1 cellular context compared by ENCODE assay signal in genomic region chr2:127625146-127625943, GRCh38.
TF ChIP-seq lines count a peak whose summit lies in the region.

No MANE protein-coding gene starts in this region.

TF ChIP-seq in IMR-90, 13 proteins besides CTCF, POLR2A, EP300 and RAD21:
- TF ChIP-seq FOS (IDR thresholded peaks at IDR 0.05; ENCODE audit: low read depth, low read length) (no peak), RCOR1 (IDR thresholded peaks at IDR 0.05; ENCODE audit: insufficient replicate concordance, low read length) (no peak), USF2 (IDR thresholded peaks at IDR 0.05; ENCODE audit: low read depth, low read length) (no peak), MAFK (IDR thresholded peaks at IDR 0.05; ENCODE audit: low read depth, low read length) (no peak), SMC3 (IDR thresholded peaks at IDR 0.05; ENCODE audit: low read depth, low read length) (no peak), BHLHE40 (IDR thresholded peaks at IDR 0.05; ENCODE audit: low read depth, low read length) (no peak), NFE2L2 (IDR thresholded peaks at IDR 0.05; ENCODE audit: low read depth, low read length) (no peak), RFX5 (IDR thresholded peaks at IDR 0.05; ENCODE audit: low read depth, low read length) (no peak), ELK1 (IDR thresholded peaks at IDR 0.05; ENCODE audit: borderline replicate concordance, low read depth, low read length) (no peak), CHD1 (IDR thresholded peaks at IDR 0.05; ENCODE audit: low read depth, low read length) (no peak)
